Comparison of ENCODE assay signal across 8 cellular contexts in the genomic region with DNA sequence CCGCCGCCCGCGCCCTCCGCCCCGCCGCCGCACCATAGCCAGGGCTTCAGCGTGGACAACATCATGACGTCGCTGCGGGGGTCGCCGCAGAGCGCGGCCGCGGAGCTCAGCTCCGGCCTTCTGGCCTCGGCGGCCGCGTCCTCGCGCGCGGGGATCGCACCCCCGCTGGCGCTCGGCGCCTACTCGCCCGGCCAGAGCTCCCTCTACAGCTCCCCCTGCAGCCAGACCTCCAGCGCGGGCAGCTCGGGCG. TPM values are rescaled to one million over a fixed set of nuclear protein-coding genes. Genes with fewer than 3 reads are reported as not detected.
DNase-seq lines count a peak whose midpoint lies in the region; ATAC-seq, FAIRE-seq and TF ChIP-seq lines count a peak whose summit lies in the region.

No MANE protein-coding gene starts in this region.

- no peaks in the 10 kb centered on the region for H3K9me3 ChIP-seq in kidney (ENCODE audit: control insufficient read depth in 1 of 2, low read length in 2 of 2)
- H3K9me3 ChIP-seq in aorta (ENCODE audit: control insufficient read depth, low read length): no peaks in the 10 kb centered on the region

- no peak overlapping the region for H3K27ac Mint-ChIP-seq in natural killer cell
- no peak overlapping the region for H3K27ac Mint-ChIP-seq in natural killer cell treated with Interleukin-12 subunit alpha and Interleukin-12 subunit beta and Interleukin-15 and Interleukin-18, amount 100 ng/mL, for 72 hours

- no peaks in the 10 kb centered on the region for H3K9me3 Mint-ChIP-seq in natural killer cell
- H3K9me3 Mint-ChIP-seq in natural killer cell treated with Interleukin-12 subunit alpha and Interleukin-12 subunit beta and Interleukin-15 and Interleukin-18, amount 100 ng/mL, for 72 hours: no peaks in the 10 kb centered on the region

- peaks cover 0 to 18% of the 10 kb centered on the region in 2 donors for H3K4me1 ChIP-seq in kidney (ENCODE audit: control insufficient read depth in 1 of 2, insufficient read depth in 1 of 2, low read depth in 1 of 2, low read length in 2 of 2)
- H3K4me1 ChIP-seq in aorta (ENCODE audit: control insufficient read depth in 1 of 2, insufficient read depth in 2 of 2, low read length in 2 of 2): no peaks in the 10 kb centered on the region

- DNase-seq in natural killer cell: no peak
- DNase-seq in natural killer cell treated with Interleukin-12 subunit alpha and Interleukin-12 subunit beta and Interleukin-15 and Interleukin-18, amount 100 ng/mL, for 72 hours (ENCODE audit: low spot score): no peak
- peak; percentile 74 for DNase-seq in kidney
- no peak for DNase-seq in aorta

- H3K27ac ChIP-seq in VCaP (no peak overlapping the region), kidney (ENCODE audit: low read depth in 2 of 2, low read length in 2 of 2) (peak overlapping the region in 1 of 2 donors; percentile 51), aorta (ENCODE audit: low read depth in 1 of 2, low read length in 2 of 2) (peak overlapping the region; percentile 97 to 99)

- no peak for TF ChIP-seq CTCF in natural killer cell (IDR thresholded peaks at IDR 0.05)
- TF ChIP-seq CTCF in VCaP (conservative IDR thresholded peaks at IDR 0.05): peak; percentile 59
- TF ChIP-seq CTCF in kidney (IDR thresholded peaks at IDR 0.05; ENCODE audit: borderline replicate concordance, extremely low read depth, insufficient read depth): no peak

- WGBS in aorta, 2 donors: 0 to 1% methylated on average over 22 to 38 of the region's 38 CpGs

- peaks cover 39 to 50% of the 10 kb centered on the region in 2 donors for H3K27me3 Mint-ChIP-seq in natural killer cell (ENCODE audit: low read depth in 2 of 2)
- H3K27me3 Mint-ChIP-seq in natural killer cell treated with Interleukin-12 subunit alpha and Interleukin-12 subunit beta and Interleukin-15 and Interleukin-18, amount 100 ng/mL, for 72 hours: peaks cover 31 to 47% of the 10 kb centered on the region in 2 donors

- no peak overlapping the region for H3K4me3 Mint-ChIP-seq in natural killer cell
- H3K4me3 Mint-ChIP-seq in natural killer cell treated with Interleukin-12 subunit alpha and Interleukin-12 subunit beta and Interleukin-15 and Interleukin-18, amount 100 ng/mL, for 72 hours: no peak overlapping the region

- no peaks in the 10 kb centered on the region for H3K27me3 ChIP-seq in aorta (ENCODE audit: control insufficient read depth in 1 of 2, insufficient read depth in 2 of 2, low read length in 1 of 2)

- peaks cover 33 to 34% of the 10 kb centered on the region in 2 donors for H3K4me1 Mint-ChIP-seq in natural killer cell
- H3K4me1 Mint-ChIP-seq in natural killer cell treated with Interleukin-12 subunit alpha and Interleukin-12 subunit beta and Interleukin-15 and Interleukin-18, amount 100 ng/mL, for 72 hours (ENCODE audit: low read depth in 2 of 2): peaks cover 31 to 38% of the 10 kb centered on the region in 2 donors

- ATAC-seq in natural killer cell (peak in 2 of 3 donors; percentile 12 to 41), aorta (ENCODE audit: low FRiP score) (no peak), HG03457 (IDR thresholded peaks at IDR 0.05; ENCODE audit: unreplicated experiment) (no peak), GM21526 (IDR thresholded peaks at IDR 0.05; ENCODE audit: low FRiP score, unreplicated experiment) (no peak), HG02588 (IDR thresholded peaks at IDR 0.05; ENCODE audit: unreplicated experiment) (no peak)
- no peak for ATAC-seq in natural killer cell treated with Interleukin-12 subunit alpha and Interleukin-12 subunit beta and Interleukin-15 and Interleukin-18, amount 100 ng/mL, for 72 hours

- H3K4me3 ChIP-seq in kidney (ENCODE audit: low read length in 2 of 2): no peak overlapping the region
- peak overlapping the region; percentile 100 for H3K4me3 ChIP-seq in aorta (ENCODE audit: low read length in 2 of 2)

- H3K36me3 Mint-ChIP-seq in natural killer cell: no peaks in the 10 kb centered on the region
- H3K36me3 Mint-ChIP-seq in natural killer cell treated with Interleukin-12 subunit alpha and Interleukin-12 subunit beta and Interleukin-15 and Interleukin-18, amount 100 ng/mL, for 72 hours: peaks cover 9% of the 10 kb centered on the region

- no peak for FAIRE-seq in kidney (lab: Jason Lieb, UNC)

- intact Hi-C loops in natural killer cell (cut with micrococcal nuclease): no loop called here
- intact Hi-C loops in kidney (cut with DNase I): no loop called here
- intact Hi-C loops in aorta (cut with DNase I): no loop called here

- no peak overlapping the region for H3K9ac ChIP-seq in kidney (ENCODE audit: low read length in 2 of 2)

- H3K36me3 ChIP-seq in kidney (ENCODE audit: control insufficient read depth in 1 of 2, insufficient read depth in 2 of 2, low read length in 2 of 2) (no peaks in the 10 kb centered on the region), aorta (ENCODE audit: control insufficient read depth in 1 of 2, insufficient read depth in 2 of 2, low read length in 1 of 2) (peaks cover 5 to 14% of the 10 kb centered on the region in 2 donors)

RNA-seq across cellular contexts. Expression of gene FOXC1, which starts 1.5 kb away (rescaled TPM):
- total RNA-seq in natural killer cell (under 1 TPM in 2 of 3 donors, not detected in 1; 0.16 to 0.21 TPM), kidney (58.5 TPM), aorta (100 to 1,000 TPM in 1 of 2 donors, 10 to 100 TPM in 1; 88.8 to 134 TPM)
- under 1 TPM; 0.36 to 0.57 TPM for total RNA-seq in natural killer cell treated with Interleukin-12 subunit alpha and Interleukin-12 subunit beta and Interleukin-15 and Interleukin-18, amount 100 ng/mL, for 72 hours
- polyA plus RNA-seq in kidney (ENCODE audit: insufficient read depth, low read depth, low replicate concordance) (18.0 TPM), aorta (10 to 100 TPM; 18.5 to 52.5 TPM)

Comparison
In these comparisons a context has a peak if more than half of its experiments do, and no peak if none do; other contexts are left out.
1. ATAC-seq: peak in natural killer cell (2 of 3); none in natural killer cell treated with Interleukin-12 subunit alpha and Interleukin-12 subunit beta and Interleukin-15 and Interleukin-18, amount 100 ng/mL, for 72 hours (0 of 2), aorta (single experiment), HG03457 (single experiment), GM21526 (single experiment) and HG02588 (single experiment).
2. H3K4me3 ChIP-seq: peak in aorta (2 of 2); none in kidney (0 of 2).
3. RNA of gene FOXC1, which starts 1.5 kb away (total RNA-seq): 88.8 to 134 TPM in aorta and 58.5 TPM in kidney (single experiment); 0.36 to 0.57 TPM in natural killer cell treated with Interleukin-12 subunit alpha and Interleukin-12 subunit beta and Interleukin-15 and Interleukin-18, amount 100 ng/mL, for 72 hours and 0.16 to 0.21 TPM in natural killer cell; every median in the first group is over 10 times any median in the second.